Comparison of ENCODE assay signal across 9 cellular contexts in genomic region chr6:110681543-110682459, GRCh38.
DNase-seq lines count a peak whose midpoint lies in the region; ATAC-seq and TF ChIP-seq lines count a peak whose summit lies in the region.
"Had no signal": no experiment of that assay in that cellular context is flagged by ENCODE, and none has a peak within 500 bp of the region (broad histone marks: within the 10 kb centered on the region; RNA-seq: fewer than 3 reads in every experiment).

No MANE protein-coding gene starts in this region.

- POLR2A ChIA-PET in OCI-LY7 (lab: Charles Lee), result interaction anchor here (0.6 to 2.8 kb wide), 7 partner anchors 42 to 300 kb away, joined by 3 to 16 read pairs (median 6); partner anchors contain the start of genes AMD1 and RPF2

- H4K20me1 ChIP-seq in OCI-LY7 (ENCODE audit: insufficient read depth, low read length), result no peaks in the 10 kb centered on the region

- no peaks in the 10 kb centered on the region for H3K9me2 ChIP-seq in OCI-LY7 (ENCODE audit: insufficient read depth, low read length)

- ATAC-seq in gastrocnemius medialis (peak; percentile 23 to 41), GM18520 (IDR thresholded peaks at IDR 0.05; ENCODE audit: unreplicated experiment) (no peak)

- in situ Hi-C loops in gastrocnemius medialis (cut with MboI; ENCODE audit: low sequenced_read_pairs in 4 of 4), result loop anchor here (5.0 to 10.0 kb wide), 5 partner anchors 157 to 270 kb away; no protein-coding TSS in a partner anchor

- intact Hi-C loops in gastrocnemius medialis (cut with DNase I; ENCODE audit: low total_unique reads), result loop anchor here (1.0 to 5.0 kb wide), 5 partner anchors 133 to 316 kb away; partner anchors contain the start of genes AMD1 and CDK19
- intact Hi-C loops in OCI-LY7 (cut with micrococcal nuclease; ENCODE audit: unreplicated experiment), result loop anchor here (1.0 to 5.0 kb wide), 5 partner anchors 133 to 316 kb away; partner anchors contain the start of gene CDK19

- H3K36me3 ChIP-seq in endocrine pancreas (ENCODE audit: control insufficient read depth, insufficient read depth, low read length) (no peaks in the 10 kb centered on the region), gastrocnemius medialis (no peaks in the 10 kb centered on the region), OCI-LY7 (ENCODE audit: insufficient read depth, low read length) (no peaks in the 10 kb centered on the region)

- CTCF ChIA-PET in OCI-LY7 (lab: Charles Lee; ENCODE audit: unreplicated experiment), result interaction anchor here (0.9 to 1.2 kb wide), 3 partner anchors 29 to 197 kb away, joined by 4 to 6 read pairs (median 5); no protein-coding TSS in a partner anchor

- H3K27ac ChIP-seq in gastrocnemius medialis (peak overlapping the region; percentile 16 to 59 (median 34)), OCI-LY7 (ENCODE audit: low read depth, low read length, poor library complexity, severe bottlenecking) (no peak overlapping the region)

- H3K4me1 ChIP-seq in endocrine pancreas (ENCODE audit: control insufficient read depth, insufficient read depth, low read length) (peaks cover 9% of the 10 kb centered on the region), gastrocnemius medialis (peaks cover 16% of the 10 kb centered on the region in 2 donors), OCI-LY7 (ENCODE audit: insufficient read depth, low read length, poor library complexity, severe bottlenecking) (peaks cover 9% of the 10 kb centered on the region)

- no peaks in the 10 kb centered on the region for H3K79me2 ChIP-seq in OCI-LY7 (ENCODE audit: insufficient read depth, low read depth, low read length)

- no TSS peak for BruUV-seq in OCI-LY7 (replicated peaks; lab: Mats Ljungman, UMichigan)

- no peak overlapping the region for H3K4me2 ChIP-seq in OCI-LY7 (ENCODE audit: low read length)

- no peaks in the 10 kb centered on the region for H3K9me3 ChIP-seq in endocrine pancreas (ENCODE audit: control insufficient read depth, low read length)
- H3K9me3 ChIP-seq in gastrocnemius medialis, result no peaks in the 10 kb centered on the region
- no peaks in the 10 kb centered on the region for H3K9me3 ChIP-seq in OCI-LY7 (ENCODE audit: low read length)

- H3K9ac ChIP-seq in endocrine pancreas (ENCODE audit: control insufficient read depth, insufficient read depth, low read length), result no peak overlapping the region

- TF ChIP-seq CTCF in gastrocnemius medialis (IDR thresholded peaks at IDR 0.05 in 4 of 5, conservative IDR thresholded peaks at IDR 0.05 in 1 of 5) (no peak), OCI-LY7 (conservative IDR thresholded peaks at IDR 0.05; ENCODE audit: low read length) (no peak)

- H3K27me3 ChIP-seq in endocrine pancreas (ENCODE audit: control insufficient read depth, insufficient read depth, low read length) (no peaks in the 10 kb centered on the region), gastrocnemius medialis (no peaks in the 10 kb centered on the region)

- TF ChIP-seq POLR2A in gastrocnemius medialis (IDR thresholded peaks at IDR 0.05), result no peak

- no peak overlapping the region for H2AFZ ChIP-seq in OCI-LY7 (ENCODE audit: low read length)

- DNase-seq in NCI-H2171 treated with DMSO at 0.1 percent for 48 hours (lab: John Stamatoyannopoulos, UW), result peak; percentile 11
- no peak for DNase-seq in NCI-H2171 (lab: John Stamatoyannopoulos, UW)
- DNase-seq in NCI-H2029 (lab: John Stamatoyannopoulos, UW), result peak; percentile 55
- DNase-seq in gastrocnemius medialis, result no peak
- DNase-seq in activated CD8-positive, alpha-beta memory T cell treated with anti-CD3 and anti-CD28 coated beads, Interleukin-2, amount 50 U/mL, for 4 hours, result no peak
- no peak for DNase-seq in OCI-LY7 (ENCODE audit: low spot score)
- DNase-seq: activated B cell treated with CpG ODN at 0.5 μM for 24 hours had no signal

- H3K4me3 ChIP-seq in endocrine pancreas (ENCODE audit: control insufficient read depth, insufficient read depth, low read length), result peak overlapping the region; percentile 45
- H3K4me3 ChIP-seq in gastrocnemius medialis, result no peak overlapping the region
- H3K4me3 ChIP-seq in OCI-LY7 (ENCODE audit: low read depth, low read length, poor library complexity, severe bottlenecking), result no peak overlapping the region

Comparison
In these comparisons a context has a peak if more than half of its experiments do, and no peak if none do; other contexts are left out.
1. DNase-seq: peak in NCI-H2171 treated with DMSO at 0.1 percent for 48 hours (single experiment) and NCI-H2029 (single experiment); none in NCI-H2171 (single experiment), gastrocnemius medialis (0 of 2), activated CD8-positive, alpha-beta memory T cell treated with anti-CD3 and anti-CD28 coated beads, Interleukin-2, amount 50 U/mL, for 4 hours (single experiment) and OCI-LY7 (single experiment).